Comparison of ENCODE assay signal across 3 cellular contexts in the genomic region with DNA sequence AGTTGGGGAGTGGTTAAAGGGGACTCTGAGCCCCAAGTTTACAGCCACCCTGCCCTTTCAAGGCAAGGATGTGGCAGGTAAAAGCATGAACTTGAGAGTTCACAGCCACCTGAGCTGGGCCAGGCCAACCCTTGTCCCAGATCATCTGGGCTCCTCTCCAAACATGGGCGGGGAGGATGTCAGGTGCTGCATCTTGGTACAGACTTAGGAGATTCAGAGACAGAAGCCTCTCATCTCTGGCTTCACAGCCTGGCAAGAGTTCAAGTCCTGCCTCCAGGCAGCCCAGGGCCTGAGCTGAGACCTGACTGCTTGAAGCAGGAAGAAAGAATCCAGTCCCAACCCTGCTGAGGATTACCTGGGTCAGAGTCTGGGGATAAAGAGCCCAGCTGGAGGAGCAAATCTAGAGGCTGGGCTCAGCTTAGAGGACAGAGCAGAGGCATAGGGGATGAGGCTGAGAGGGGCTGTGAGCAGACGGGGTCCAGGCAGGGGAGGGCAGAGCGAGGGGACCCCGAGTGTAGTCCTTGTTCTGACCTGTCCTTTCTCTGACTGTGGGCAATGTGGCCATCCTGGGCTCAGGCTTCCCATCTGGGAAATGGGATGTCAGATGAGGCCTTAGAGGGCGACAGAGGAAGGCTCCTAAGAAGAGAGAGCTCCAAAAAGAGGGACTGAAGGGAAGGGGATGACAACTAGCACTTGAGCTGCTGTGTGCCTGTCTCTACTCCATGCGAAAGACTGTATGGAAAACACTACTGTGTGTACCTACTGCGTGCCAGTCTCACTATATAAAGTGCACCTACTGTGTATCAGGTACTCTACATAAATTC.
TF ChIP-seq lines count a peak whose summit lies in the region.

No MANE protein-coding gene starts in this region.

TF ChIP-seq in HCT116, 20 proteins besides CTCF, POLR2A, EP300 and RAD21:
- TF ChIP-seq, protein P1, sequence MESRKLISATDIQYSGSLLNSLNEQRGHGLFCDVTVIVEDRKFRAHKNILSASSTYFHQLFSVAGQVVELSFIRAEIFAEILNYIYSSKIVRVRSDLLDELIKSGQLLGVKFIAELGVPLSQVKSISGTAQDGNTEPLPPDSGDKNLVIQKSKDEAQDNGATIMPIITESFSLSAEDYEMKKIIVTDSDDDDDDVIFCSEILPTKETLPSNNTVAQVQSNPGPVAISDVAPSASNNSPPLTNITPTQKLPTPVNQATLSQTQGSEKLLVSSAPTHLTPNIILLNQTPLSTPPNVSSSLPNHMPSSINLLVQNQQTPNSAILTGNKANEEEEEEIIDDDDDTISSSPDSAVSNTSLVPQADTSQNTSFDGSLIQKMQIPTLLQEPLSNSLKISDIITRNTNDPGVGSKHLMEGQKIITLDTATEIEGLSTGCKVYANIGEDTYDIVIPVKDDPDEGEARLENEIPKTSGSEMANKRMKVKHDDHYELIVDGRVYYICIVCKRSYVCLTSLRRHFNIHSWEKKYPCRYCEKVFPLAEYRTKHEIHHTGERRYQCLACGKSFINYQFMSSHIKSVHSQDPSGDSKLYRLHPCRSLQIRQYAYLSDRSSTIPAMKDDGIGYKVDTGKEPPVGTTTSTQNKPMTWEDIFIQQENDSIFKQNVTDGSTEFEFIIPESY (IDR thresholded peaks at IDR 0.05; ENCODE audit: extremely low read depth, insufficient replicate concordance, low read length) = no peak
- TF ChIP-seq ELF1 (IDR thresholded peaks at IDR 0.05; ENCODE audit: borderline replicate concordance, low read depth) (no peak), SIN3A (IDR thresholded peaks at IDR 0.05; ENCODE audit: low read depth) (no peak), CBX3 (IDR thresholded peaks at IDR 0.05; ENCODE audit: low read depth) (no peak), EZH2 (IDR thresholded peaks at IDR 0.05) (no peak), SP1 (IDR thresholded peaks at IDR 0.05; ENCODE audit: low read depth) (no peak), EGR1 (IDR thresholded peaks at IDR 0.05; ENCODE audit: low read depth) (no peak), SRF (IDR thresholded peaks at IDR 0.05; ENCODE audit: low read depth) (no peak)
- TF ChIP-seq, protein P2, sequence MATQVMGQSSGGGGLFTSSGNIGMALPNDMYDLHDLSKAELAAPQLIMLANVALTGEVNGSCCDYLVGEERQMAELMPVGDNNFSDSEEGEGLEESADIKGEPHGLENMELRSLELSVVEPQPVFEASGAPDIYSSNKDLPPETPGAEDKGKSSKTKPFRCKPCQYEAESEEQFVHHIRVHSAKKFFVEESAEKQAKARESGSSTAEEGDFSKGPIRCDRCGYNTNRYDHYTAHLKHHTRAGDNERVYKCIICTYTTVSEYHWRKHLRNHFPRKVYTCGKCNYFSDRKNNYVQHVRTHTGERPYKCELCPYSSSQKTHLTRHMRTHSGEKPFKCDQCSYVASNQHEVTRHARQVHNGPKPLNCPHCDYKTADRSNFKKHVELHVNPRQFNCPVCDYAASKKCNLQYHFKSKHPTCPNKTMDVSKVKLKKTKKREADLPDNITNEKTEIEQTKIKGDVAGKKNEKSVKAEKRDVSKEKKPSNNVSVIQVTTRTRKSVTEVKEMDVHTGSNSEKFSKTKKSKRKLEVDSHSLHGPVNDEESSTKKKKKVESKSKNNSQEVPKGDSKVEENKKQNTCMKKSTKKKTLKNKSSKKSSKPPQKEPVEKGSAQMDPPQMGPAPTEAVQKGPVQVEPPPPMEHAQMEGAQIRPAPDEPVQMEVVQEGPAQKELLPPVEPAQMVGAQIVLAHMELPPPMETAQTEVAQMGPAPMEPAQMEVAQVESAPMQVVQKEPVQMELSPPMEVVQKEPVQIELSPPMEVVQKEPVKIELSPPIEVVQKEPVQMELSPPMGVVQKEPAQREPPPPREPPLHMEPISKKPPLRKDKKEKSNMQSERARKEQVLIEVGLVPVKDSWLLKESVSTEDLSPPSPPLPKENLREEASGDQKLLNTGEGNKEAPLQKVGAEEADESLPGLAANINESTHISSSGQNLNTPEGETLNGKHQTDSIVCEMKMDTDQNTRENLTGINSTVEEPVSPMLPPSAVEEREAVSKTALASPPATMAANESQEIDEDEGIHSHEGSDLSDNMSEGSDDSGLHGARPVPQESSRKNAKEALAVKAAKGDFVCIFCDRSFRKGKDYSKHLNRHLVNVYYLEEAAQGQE (IDR thresholded peaks at IDR 0.05; ENCODE audit: low read depth) = no peak
- TF ChIP-seq, protein P3, sequence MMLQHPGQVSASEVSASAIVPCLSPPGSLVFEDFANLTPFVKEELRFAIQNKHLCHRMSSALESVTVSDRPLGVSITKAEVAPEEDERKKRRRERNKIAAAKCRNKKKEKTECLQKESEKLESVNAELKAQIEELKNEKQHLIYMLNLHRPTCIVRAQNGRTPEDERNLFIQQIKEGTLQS (IDR thresholded peaks at IDR 0.05) = no peak

TF ChIP-seq in GM12878, 131 proteins besides CTCF, POLR2A, EP300 and RAD21 (continues in another document):
- no peak for TF ChIP-seq SP1 (IDR thresholded peaks at IDR 0.05; ENCODE audit: low read depth, low read length)
- TF ChIP-seq IKZF2 (IDR thresholded peaks at IDR 0.05) = no peak
- TF ChIP-seq, protein P4, sequence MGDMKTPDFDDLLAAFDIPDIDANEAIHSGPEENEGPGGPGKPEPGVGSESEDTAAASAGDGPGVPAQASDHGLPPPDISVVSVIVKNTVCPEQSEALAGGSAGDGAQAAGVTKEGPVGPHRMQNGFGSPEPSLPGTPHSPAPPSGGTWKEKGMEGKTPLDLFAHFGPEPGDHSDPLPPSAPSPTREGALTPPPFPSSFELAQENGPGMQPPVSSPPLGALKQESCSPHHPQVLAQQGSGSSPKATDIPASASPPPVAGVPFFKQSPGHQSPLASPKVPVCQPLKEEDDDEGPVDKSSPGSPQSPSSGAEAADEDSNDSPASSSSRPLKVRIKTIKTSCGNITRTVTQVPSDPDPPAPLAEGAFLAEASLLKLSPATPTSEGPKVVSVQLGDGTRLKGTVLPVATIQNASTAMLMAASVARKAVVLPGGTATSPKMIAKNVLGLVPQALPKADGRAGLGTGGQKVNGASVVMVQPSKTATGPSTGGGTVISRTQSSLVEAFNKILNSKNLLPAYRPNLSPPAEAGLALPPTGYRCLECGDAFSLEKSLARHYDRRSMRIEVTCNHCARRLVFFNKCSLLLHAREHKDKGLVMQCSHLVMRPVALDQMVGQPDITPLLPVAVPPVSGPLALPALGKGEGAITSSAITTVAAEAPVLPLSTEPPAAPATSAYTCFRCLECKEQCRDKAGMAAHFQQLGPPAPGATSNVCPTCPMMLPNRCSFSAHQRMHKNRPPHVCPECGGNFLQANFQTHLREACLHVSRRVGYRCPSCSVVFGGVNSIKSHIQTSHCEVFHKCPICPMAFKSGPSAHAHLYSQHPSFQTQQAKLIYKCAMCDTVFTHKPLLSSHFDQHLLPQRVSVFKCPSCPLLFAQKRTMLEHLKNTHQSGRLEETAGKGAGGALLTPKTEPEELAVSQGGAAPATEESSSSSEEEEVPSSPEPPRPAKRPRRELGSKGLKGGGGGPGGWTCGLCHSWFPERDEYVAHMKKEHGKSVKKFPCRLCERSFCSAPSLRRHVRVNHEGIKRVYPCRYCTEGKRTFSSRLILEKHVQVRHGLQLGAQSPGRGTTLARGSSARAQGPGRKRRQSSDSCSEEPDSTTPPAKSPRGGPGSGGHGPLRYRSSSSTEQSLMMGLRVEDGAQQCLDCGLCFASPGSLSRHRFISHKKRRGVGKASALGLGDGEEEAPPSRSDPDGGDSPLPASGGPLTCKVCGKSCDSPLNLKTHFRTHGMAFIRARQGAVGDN (IDR thresholded peaks at IDR 0.05) = no peak
- TF ChIP-seq, protein P5, sequence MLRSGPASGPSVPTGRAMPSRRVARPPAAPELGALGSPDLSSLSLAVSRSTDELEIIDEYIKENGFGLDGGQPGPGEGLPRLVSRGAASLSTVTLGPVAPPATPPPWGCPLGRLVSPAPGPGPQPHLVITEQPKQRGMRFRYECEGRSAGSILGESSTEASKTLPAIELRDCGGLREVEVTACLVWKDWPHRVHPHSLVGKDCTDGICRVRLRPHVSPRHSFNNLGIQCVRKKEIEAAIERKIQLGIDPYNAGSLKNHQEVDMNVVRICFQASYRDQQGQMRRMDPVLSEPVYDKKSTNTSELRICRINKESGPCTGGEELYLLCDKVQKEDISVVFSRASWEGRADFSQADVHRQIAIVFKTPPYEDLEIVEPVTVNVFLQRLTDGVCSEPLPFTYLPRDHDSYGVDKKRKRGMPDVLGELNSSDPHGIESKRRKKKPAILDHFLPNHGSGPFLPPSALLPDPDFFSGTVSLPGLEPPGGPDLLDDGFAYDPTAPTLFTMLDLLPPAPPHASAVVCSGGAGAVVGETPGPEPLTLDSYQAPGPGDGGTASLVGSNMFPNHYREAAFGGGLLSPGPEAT (IDR thresholded peaks at IDR 0.05; ENCODE audit: low read depth) = no peak
- TF ChIP-seq KLF5 (IDR thresholded peaks at IDR 0.05; ENCODE audit: partially characterized antibody) = no peak
- TF ChIP-seq, protein P3 (IDR thresholded peaks at IDR 0.05; ENCODE audit: borderline replicate concordance, extremely low read depth, low read depth, low read length) = no peak
- TF ChIP-seq, protein P6, sequence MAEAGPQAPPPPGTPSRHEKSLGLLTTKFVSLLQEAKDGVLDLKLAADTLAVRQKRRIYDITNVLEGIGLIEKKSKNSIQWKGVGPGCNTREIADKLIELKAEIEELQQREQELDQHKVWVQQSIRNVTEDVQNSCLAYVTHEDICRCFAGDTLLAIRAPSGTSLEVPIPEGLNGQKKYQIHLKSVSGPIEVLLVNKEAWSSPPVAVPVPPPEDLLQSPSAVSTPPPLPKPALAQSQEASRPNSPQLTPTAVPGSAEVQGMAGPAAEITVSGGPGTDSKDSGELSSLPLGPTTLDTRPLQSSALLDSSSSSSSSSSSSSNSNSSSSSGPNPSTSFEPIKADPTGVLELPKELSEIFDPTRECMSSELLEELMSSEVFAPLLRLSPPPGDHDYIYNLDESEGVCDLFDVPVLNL (IDR thresholded peaks at IDR 0.05; ENCODE audit: low read depth, low read length) = no peak
- TF ChIP-seq CEBPB (IDR thresholded peaks at IDR 0.05; ENCODE audit: borderline replicate concordance in 1 of 2, low read depth in 2 of 2, low read length in 2 of 2) = no peak
- TF ChIP-seq BACH1 (IDR thresholded peaks at IDR 0.05; ENCODE audit: borderline replicate concordance) = no peak

TF ChIP-seq in HepG2, 621 proteins besides CTCF, POLR2A, EP300 and RAD21:
- TF ChIP-seq ZNF629 (CRISPR knock-in tag; conservative IDR thresholded peaks at IDR 0.05) = peak; percentile 59; the same call in 1 of the 2 replicates
- TF ChIP-seq, protein P7, sequence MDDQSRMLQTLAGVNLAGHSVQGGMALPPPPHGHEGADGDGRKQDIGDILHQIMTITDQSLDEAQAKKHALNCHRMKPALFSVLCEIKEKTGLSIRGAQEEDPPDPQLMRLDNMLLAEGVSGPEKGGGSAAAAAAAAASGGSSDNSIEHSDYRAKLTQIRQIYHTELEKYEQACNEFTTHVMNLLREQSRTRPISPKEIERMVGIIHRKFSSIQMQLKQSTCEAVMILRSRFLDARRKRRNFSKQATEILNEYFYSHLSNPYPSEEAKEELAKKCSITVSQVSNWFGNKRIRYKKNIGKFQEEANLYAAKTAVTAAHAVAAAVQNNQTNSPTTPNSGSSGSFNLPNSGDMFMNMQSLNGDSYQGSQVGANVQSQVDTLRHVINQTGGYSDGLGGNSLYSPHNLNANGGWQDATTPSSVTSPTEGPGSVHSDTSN (CRISPR knock-in tag; IDR thresholded peaks at IDR 0.05; ENCODE audit: borderline replicate concordance) = no peak
